Comparison of ENCODE assay signal across 22 cellular contexts in the genomic region with DNA sequence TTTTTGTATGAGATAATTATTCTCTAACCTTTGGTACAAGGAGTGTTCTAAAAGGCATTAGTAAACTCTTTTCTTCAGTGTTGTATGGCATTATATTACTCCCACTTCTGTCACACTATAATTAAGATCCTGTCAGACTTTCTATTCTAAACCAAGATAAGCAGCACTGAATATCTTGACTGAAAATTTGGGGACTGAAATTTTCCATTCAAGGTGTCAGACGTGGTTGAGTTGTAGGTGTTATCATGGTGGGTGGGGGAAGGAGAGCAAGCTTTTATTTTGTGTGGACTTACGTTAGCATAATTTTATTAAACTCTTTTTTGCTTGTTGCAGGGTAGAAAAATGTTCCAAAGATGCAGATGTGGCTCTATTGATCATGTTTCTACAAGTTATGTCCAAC.
"Had no signal": no experiment of that assay in that cellular context is flagged by ENCODE, and none has a peak within 500 bp of the region (broad histone marks: within the 10 kb centered on the region; RNA-seq: fewer than 3 reads in every experiment).

No MANE protein-coding gene starts in this region.

- DNase-seq: naive thymus-derived CD4-positive, alpha-beta T cell; natural killer cell; occipital lobe; ovary; posterior cingulate gyrus; psoas muscle; retina; right cardiac atrium; right lobe of liver; sigmoid colon; small intestine; stimulated activated CD4-positive, alpha-beta T cell treated with anti-CD3 and anti-CD28 coated beads, Interleukin-15, amount 100 ng/mL, for 24 hours; stimulated activated CD4-positive, alpha-beta T cell treated with anti-CD3 and anti-CD28 coated beads, Interleukin-2, amount 100 ng/mL, for 24 hours; stimulated activated CD4-positive, alpha-beta T cell treated with anti-CD3 and anti-CD28 coated beads, Interleukin-2, amount 100 ng/mL, for 48 hours; stimulated activated CD4-positive, alpha-beta T cell treated with anti-CD3 and anti-CD28 coated beads, Interleukin-4, amount 100 ng/mL, for 24 hours; stimulated activated naive B cell treated with anti-CD40 and anti-IgM and Interleukin-4, amounts not matched to agents 10 μg/mL and 1 μg/mL and 100 μg/mL, for 72 hours; stimulated activated naive CD4-positive, alpha-beta T cell treated with Interleukin-2 at 50 U/mL for 16 hours; stomach; thyroid gland; trophoblast cell; upper lobe of left lung had no signal

- FAIRE-seq: small intestine, urothelium cell line had no signal
